24 cellular contexts compared by ENCODE assay signal in the genomic region with DNA sequence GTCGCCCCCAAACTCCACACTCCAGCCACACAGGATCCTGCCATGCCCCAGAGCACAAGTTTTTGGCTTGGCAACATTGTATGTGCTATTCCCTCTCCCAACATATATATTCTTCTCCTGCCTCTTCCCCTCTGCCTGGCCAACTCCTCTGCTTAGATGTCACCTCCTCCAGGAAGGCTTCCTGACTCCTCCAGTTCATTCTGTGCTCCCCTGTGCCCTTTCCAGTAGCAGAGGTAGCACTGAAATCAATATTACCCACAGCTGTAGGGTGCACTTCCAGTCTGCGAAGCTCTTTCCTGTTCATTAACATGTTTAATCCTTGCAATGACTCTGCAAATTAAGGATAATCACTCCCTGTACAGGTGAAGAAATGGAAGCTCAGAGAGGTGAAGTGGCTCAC. TPM values are rescaled to one million over a fixed set of nuclear protein-coding genes. Genes with fewer than 3 reads are reported as not detected.
"Had no signal": no experiment of that assay in that cellular context is flagged by ENCODE, and none has a peak within 500 bp of the region (broad histone marks: within the 10 kb centered on the region; RNA-seq: fewer than 3 reads in every experiment).

No MANE protein-coding gene starts in this region.

- H3K9ac ChIP-seq: KMS-11 had no signal

- H3K9me3 ChIP-seq: SJSA1 had no signal

- DNase-seq: Kasumi-1, MM.1S, NCI-H1092 treated with DMSO at 0.1 percent for 48 hours, NCI-H1436, NCI-H187, NCI-H2029, NCI-H2081 treated with DMSO at 0.1 percent for 48 hours, NCI-H2171, NCI-H226, NCI-H446, NCI-H510A, NCI-H524 treated with DMSO at 0.1 percent for 48 hours, NCI-H69, NCI-H774, Right ventricle myocardium superior, RPMI8226, SIG-M5 had no signal

- H3K27ac ChIP-seq: HL-60, KMS-11, SJSA1, SK-N-MC had no signal

- H3K4me2 ChIP-seq: KMS-11 had no signal

- H3K4me3 ChIP-seq: SJSA1, SK-N-MC had no signal

- FAIRE-seq: HTR-8/SVneo, RCC 7860 had no signal

- H3K27me3 ChIP-seq: SJSA1 had no signal

RNA-seq across cellular contexts. Expression of a gene that starts 21.7 kb away (rescaled TPM):
- total RNA-seq: M059J, Right ventricle myocardium superior, SJSA1 had no signal
